1 cellular context compared by ENCODE assay signal in the genomic region with DNA sequence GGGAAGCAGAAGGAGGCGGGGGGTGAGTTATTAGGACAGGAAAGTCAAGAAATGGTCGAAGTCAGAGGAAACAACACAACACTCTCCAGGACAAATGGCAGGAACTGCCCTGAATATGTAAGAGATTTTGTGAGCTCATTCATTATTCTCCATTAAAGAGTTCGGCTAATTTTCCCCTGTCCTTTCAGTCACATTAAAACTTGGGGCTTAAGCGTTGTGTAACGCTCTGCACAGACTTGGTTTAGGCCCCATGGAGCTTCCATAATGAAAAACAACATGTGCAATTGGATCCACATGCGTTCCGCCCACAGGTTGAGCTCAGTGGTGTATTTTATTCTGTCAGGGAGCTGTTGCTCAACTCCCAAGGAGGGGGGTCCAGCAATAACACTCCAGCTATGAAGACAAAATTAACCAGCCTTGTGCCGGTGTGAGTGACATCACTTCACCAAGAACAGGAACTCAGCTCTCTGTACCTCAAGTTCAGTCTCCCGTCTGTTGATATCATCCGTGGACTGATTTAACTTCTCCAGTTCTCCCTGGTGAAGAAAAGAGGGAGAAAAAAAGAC.
TF ChIP-seq lines count a peak whose summit lies in the region.

No MANE protein-coding gene starts in this region.

TF ChIP-seq in HEK293, 187 proteins besides CTCF, POLR2A, EP300 and RAD21 (continued from another document and continues in another):
- TF ChIP-seq, protein P1, sequence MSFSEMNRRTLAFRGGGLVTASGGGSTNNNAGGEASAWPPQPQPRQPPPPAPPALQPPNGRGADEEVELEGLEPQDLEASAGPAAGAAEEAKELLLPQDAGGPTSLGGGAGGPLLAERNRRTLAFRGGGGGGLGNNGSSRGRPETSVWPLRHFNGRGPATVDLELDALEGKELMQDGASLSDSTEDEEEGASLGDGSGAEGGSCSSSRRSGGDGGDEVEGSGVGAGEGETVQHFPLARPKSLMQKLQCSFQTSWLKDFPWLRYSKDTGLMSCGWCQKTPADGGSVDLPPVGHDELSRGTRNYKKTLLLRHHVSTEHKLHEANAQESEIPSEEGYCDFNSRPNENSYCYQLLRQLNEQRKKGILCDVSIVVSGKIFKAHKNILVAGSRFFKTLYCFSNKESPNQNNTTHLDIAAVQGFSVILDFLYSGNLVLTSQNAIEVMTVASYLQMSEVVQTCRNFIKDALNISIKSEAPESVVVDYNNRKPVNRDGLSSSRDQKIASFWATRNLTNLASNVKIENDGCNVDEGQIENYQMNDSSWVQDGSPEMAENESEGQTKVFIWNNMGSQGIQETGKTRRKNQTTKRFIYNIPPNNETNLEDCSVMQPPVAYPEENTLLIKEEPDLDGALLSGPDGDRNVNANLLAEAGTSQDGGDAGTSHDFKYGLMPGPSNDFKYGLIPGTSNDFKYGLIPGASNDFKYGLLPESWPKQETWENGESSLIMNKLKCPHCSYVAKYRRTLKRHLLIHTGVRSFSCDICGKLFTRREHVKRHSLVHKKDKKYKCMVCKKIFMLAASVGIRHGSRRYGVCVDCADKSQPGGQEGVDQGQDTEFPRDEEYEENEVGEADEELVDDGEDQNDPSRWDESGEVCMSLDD (tag by site-specific recombination; IDR thresholded peaks at IDR 0.05): no peak
- no peak for TF ChIP-seq HOXA7 (CRISPR knock-in tag; IDR thresholded peaks at IDR 0.05; ENCODE audit: borderline replicate concordance)
- TF ChIP-seq ZNF302 (tag by site-specific recombination; IDR thresholded peaks at IDR 0.05; ENCODE audit: low read depth): no peak
- TF ChIP-seq GLI4 (tag by site-specific recombination; IDR thresholded peaks at IDR 0.05): no peak
- TF ChIP-seq REPIN1 (tag by site-specific recombination; IDR thresholded peaks at IDR 0.05; ENCODE audit: low read depth): no peak
- TF ChIP-seq YY1 (tag by site-specific recombination; IDR thresholded peaks at IDR 0.05): peak; percentile 53; the same call in 1 of the 2 replicates
- TF ChIP-seq ZNF292 (tag by site-specific recombination; IDR thresholded peaks at IDR 0.05; ENCODE audit: borderline replicate concordance, low read depth): no peak
- peak; percentile 92 for TF ChIP-seq ZBTB21 (tag by site-specific recombination; IDR thresholded peaks at IDR 0.05)
- TF ChIP-seq ZNF10 (tag by site-specific recombination; IDR thresholded peaks at IDR 0.05): no peak
- TF ChIP-seq ZNF175 (tag by site-specific recombination; IDR thresholded peaks at IDR 0.05): no peak
- no peak for TF ChIP-seq ZNF223 (tag by site-specific recombination; IDR thresholded peaks at IDR 0.05)
- TF ChIP-seq, protein P2, sequence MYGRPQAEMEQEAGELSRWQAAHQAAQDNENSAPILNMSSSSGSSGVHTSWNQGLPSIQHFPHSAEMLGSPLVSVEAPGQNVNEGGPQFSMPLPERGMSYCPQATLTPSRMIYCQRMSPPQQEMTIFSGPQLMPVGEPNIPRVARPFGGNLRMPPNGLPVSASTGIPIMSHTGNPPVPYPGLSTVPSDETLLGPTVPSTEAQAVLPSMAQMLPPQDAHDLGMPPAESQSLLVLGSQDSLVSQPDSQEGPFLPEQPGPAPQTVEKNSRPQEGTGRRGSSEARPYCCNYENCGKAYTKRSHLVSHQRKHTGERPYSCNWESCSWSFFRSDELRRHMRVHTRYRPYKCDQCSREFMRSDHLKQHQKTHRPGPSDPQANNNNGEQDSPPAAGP (tag by site-specific recombination; IDR thresholded peaks at IDR 0.05): peak; percentile 63
- TF ChIP-seq FEZF1 (tag by site-specific recombination; IDR thresholded peaks at IDR 0.05): peak; percentile 86
- no peak for TF ChIP-seq ZNF157 (tag by site-specific recombination; IDR thresholded peaks at IDR 0.05)
- no peak; the same call in 1 of the 2 replicates for TF ChIP-seq MYNN (tag by site-specific recombination; IDR thresholded peaks at IDR 0.05; ENCODE audit: borderline replicate concordance)
- TF ChIP-seq, protein P3, sequence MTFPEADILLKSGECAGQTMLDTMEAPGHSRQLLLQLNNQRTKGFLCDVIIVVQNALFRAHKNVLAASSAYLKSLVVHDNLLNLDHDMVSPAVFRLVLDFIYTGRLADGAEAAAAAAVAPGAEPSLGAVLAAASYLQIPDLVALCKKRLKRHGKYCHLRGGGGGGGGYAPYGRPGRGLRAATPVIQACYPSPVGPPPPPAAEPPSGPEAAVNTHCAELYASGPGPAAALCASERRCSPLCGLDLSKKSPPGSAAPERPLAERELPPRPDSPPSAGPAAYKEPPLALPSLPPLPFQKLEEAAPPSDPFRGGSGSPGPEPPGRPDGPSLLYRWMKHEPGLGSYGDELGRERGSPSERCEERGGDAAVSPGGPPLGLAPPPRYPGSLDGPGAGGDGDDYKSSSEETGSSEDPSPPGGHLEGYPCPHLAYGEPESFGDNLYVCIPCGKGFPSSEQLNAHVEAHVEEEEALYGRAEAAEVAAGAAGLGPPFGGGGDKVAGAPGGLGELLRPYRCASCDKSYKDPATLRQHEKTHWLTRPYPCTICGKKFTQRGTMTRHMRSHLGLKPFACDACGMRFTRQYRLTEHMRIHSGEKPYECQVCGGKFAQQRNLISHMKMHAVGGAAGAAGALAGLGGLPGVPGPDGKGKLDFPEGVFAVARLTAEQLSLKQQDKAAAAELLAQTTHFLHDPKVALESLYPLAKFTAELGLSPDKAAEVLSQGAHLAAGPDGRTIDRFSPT (tag by site-specific recombination; IDR thresholded peaks at IDR 0.05): peak; percentile 77
- TF ChIP-seq ZNF561 (tag by site-specific recombination; IDR thresholded peaks at IDR 0.05; ENCODE audit: borderline replicate concordance): peak; percentile 84
- TF ChIP-seq ZNF221 (tag by site-specific recombination; IDR thresholded peaks at IDR 0.05; ENCODE audit: borderline replicate concordance): no peak
- TF ChIP-seq HOXC10 (CRISPR knock-in tag; IDR thresholded peaks at IDR 0.05): no peak
- no peak for TF ChIP-seq ZNF16 (tag by site-specific recombination; IDR thresholded peaks at IDR 0.05; ENCODE audit: low read depth)
- peak; percentile 53; the same call in 1 of the 2 replicates for TF ChIP-seq ZNF610 (tag by site-specific recombination; IDR thresholded peaks at IDR 0.05; ENCODE audit: borderline replicate concordance)
- no peak for TF ChIP-seq ZNF707 (tag by site-specific recombination; IDR thresholded peaks at IDR 0.05)
- TF ChIP-seq SETDB1 (IDR thresholded peaks at IDR 0.05; ENCODE audit: insufficient read length, low read length): no peak
- no peak for TF ChIP-seq ZNF747 (tag by site-specific recombination; IDR thresholded peaks at IDR 0.05)
- TF ChIP-seq KLF9 (tag by site-specific recombination; IDR thresholded peaks at IDR 0.05; ENCODE audit: low read depth): peak; percentile 60
- TF ChIP-seq IKZF3 (tag by site-specific recombination; IDR thresholded peaks at IDR 0.05): peak; percentile 87
- peak; percentile 63; the same call in 1 of the 2 replicates for TF ChIP-seq ZNF391 (tag by site-specific recombination; IDR thresholded peaks at IDR 0.05; ENCODE audit: borderline replicate concordance, low read depth)
- TF ChIP-seq GLIS1 (tag by site-specific recombination; IDR thresholded peaks at IDR 0.05): peak; percentile 98
- no peak for TF ChIP-seq ZNF670 (tag by site-specific recombination; IDR thresholded peaks at IDR 0.05; ENCODE audit: low read depth)
- TF ChIP-seq ZBTB1 (tag by site-specific recombination; IDR thresholded peaks at IDR 0.05): no peak
- no peak for TF ChIP-seq HOXD13 (CRISPR knock-in tag; IDR thresholded peaks at IDR 0.05; ENCODE audit: borderline replicate concordance)
- no peak for TF ChIP-seq ZNF112 (tag by site-specific recombination; IDR thresholded peaks at IDR 0.05)
- no peak for TF ChIP-seq ZNF701 (tag by site-specific recombination; IDR thresholded peaks at IDR 0.05)
- TF ChIP-seq ZNF155 (tag by site-specific recombination; IDR thresholded peaks at IDR 0.05): no peak
- no peak for TF ChIP-seq ZNF19 (tag by site-specific recombination; IDR thresholded peaks at IDR 0.05; ENCODE audit: low read depth)
- TF ChIP-seq, protein P4, sequence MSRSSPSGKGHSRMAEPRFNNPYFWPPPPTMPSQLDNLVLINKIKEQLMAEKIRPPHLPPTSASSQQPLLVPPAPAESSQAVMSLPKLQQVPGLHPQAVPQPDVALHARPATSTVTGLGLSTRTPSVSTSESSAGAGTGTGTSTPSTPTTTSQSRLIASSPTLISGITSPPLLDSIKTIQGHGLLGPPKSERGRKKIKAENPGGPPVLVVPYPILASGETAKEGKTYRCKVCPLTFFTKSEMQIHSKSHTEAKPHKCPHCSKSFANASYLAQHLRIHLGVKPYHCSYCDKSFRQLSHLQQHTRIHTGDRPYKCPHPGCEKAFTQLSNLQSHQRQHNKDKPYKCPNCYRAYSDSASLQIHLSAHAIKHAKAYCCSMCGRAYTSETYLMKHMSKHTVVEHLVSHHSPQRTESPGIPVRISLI (tag by site-specific recombination; IDR thresholded peaks at IDR 0.05): peak; percentile 49; the same call in 1 of the 2 replicates
- no peak for TF ChIP-seq ZNF768 (tag by site-specific recombination; IDR thresholded peaks at IDR 0.05)
- peak; percentile 69; the same call in 1 of the 2 replicates for TF ChIP-seq ZNF558 (tag by site-specific recombination; IDR thresholded peaks at IDR 0.05)
- no peak for TF ChIP-seq ZNF785 (tag by site-specific recombination; IDR thresholded peaks at IDR 0.05)
- TF ChIP-seq ZEB2 (tag by site-specific recombination; IDR thresholded peaks at IDR 0.05): peak; percentile 93
- TF ChIP-seq ZNF311 (tag by site-specific recombination; IDR thresholded peaks at IDR 0.05; ENCODE audit: borderline replicate concordance): no peak
- TF ChIP-seq ZNF660 (tag by site-specific recombination; IDR thresholded peaks at IDR 0.05): no peak; the same call in 1 of the 2 replicates
- TF ChIP-seq ZNF596 (tag by site-specific recombination; IDR thresholded peaks at IDR 0.05): peak; percentile 53
- no peak for TF ChIP-seq ZNF202 (tag by site-specific recombination; IDR thresholded peaks at IDR 0.05; ENCODE audit: borderline replicate concordance)
- peak; percentile 58; the same call in 1 of the 2 replicates for TF ChIP-seq EGR2 (tag by site-specific recombination; IDR thresholded peaks at IDR 0.05; ENCODE audit: low read depth)
- no peak for TF ChIP-seq ZNF530 (tag by site-specific recombination; IDR thresholded peaks at IDR 0.05; ENCODE audit: low read depth)
- TF ChIP-seq, protein P5, sequence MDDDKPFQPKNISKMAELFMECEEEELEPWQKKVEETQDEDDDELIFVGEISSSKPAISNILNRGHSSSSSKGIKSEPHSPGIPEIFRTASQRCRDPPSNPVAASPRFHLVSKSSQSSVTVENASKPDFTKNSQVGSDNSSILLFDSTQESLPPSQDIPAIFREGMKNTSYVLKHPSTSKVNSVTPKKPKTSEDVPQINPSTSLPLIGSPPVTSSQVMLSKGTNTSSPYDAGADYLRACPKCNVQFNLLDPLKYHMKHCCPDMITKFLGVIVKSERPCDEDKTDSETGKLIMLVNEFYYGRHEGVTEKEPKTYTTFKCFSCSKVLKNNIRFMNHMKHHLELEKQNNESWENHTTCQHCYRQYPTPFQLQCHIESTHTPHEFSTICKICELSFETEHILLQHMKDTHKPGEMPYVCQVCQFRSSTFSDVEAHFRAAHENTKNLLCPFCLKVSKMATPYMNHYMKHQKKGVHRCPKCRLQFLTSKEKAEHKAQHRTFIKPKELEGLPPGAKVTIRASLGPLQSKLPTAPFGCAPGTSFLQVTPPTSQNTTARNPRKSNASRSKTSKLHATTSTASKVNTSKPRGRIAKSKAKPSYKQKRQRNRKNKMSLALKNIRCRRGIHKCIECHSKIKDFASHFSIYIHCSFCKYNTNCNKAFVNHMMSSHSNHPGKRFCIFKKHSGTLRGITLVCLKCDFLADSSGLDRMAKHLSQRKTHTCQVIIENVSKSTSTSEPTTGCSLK (tag by site-specific recombination; IDR thresholded peaks at IDR 0.05): no peak
- no peak for TF ChIP-seq ZNF114 (tag by site-specific recombination; IDR thresholded peaks at IDR 0.05)
- TF ChIP-seq, protein P6, sequence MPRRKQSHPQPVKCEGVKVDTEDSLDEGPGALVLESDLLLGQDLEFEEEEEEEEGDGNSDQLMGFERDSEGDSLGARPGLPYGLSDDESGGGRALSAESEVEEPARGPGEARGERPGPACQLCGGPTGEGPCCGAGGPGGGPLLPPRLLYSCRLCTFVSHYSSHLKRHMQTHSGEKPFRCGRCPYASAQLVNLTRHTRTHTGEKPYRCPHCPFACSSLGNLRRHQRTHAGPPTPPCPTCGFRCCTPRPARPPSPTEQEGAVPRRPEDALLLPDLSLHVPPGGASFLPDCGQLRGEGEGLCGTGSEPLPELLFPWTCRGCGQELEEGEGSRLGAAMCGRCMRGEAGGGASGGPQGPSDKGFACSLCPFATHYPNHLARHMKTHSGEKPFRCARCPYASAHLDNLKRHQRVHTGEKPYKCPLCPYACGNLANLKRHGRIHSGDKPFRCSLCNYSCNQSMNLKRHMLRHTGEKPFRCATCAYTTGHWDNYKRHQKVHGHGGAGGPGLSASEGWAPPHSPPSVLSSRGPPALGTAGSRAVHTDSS (tag by site-specific recombination; IDR thresholded peaks at IDR 0.05): no peak
- TF ChIP-seq ZSCAN16 (tag by site-specific recombination; IDR thresholded peaks at IDR 0.05): no peak
- no peak for TF ChIP-seq ZNF510 (tag by site-specific recombination; IDR thresholded peaks at IDR 0.05; ENCODE audit: insufficient replicate concordance)
- peak; percentile 99 for TF ChIP-seq SCRT1 (tag by site-specific recombination; IDR thresholded peaks at IDR 0.05; ENCODE audit: borderline replicate concordance)
- no peak for TF ChIP-seq ZNF473 (tag by site-specific recombination; IDR thresholded peaks at IDR 0.05)
- no peak for TF ChIP-seq ZNF560 (tag by site-specific recombination; IDR thresholded peaks at IDR 0.05; ENCODE audit: borderline replicate concordance)
- TF ChIP-seq ZNF623 (tag by site-specific recombination; IDR thresholded peaks at IDR 0.05): no peak
- no peak for TF ChIP-seq ZNF211 (tag by site-specific recombination; IDR thresholded peaks at IDR 0.05; ENCODE audit: low read depth)
- no peak for TF ChIP-seq ZNF521 (tag by site-specific recombination; IDR thresholded peaks at IDR 0.05)
- TF ChIP-seq YY2 (tag by site-specific recombination; IDR thresholded peaks at IDR 0.05): no peak
- no peak for TF ChIP-seq ZNF549 (tag by site-specific recombination; IDR thresholded peaks at IDR 0.05)
- peak; percentile 73 for TF ChIP-seq GLIS2 (tag by site-specific recombination; IDR thresholded peaks at IDR 0.05)
- no peak for TF ChIP-seq ZNF837 (tag by site-specific recombination; IDR thresholded peaks at IDR 0.05)
- TF ChIP-seq, protein P7, sequence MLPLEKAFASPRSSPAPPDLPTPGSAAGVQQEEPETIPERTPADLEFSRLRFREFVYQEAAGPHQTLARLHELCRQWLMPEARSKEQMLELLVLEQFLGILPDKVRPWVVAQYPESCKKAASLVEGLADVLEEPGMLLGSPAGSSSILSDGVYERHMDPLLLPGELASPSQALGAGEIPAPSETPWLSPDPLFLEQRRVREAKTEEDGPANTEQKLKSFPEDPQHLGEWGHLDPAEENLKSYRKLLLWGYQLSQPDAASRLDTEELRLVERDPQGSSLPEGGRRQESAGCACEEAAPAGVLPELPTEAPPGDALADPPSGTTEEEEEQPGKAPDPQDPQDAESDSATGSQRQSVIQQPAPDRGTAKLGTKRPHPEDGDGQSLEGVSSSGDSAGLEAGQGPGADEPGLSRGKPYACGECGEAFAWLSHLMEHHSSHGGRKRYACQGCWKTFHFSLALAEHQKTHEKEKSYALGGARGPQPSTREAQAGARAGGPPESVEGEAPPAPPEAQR (tag by site-specific recombination; IDR thresholded peaks at IDR 0.05): no peak
